Comparison of ENCODE assay signal across 8 cellular contexts in genomic region chr1:32073387-32074229, GRCh38. TPM values are rescaled to one million over a fixed set of nuclear protein-coding genes. Genes with fewer than 3 reads are reported as not detected.
A peak's percentile ranks its signal among the peaks of the same experiment; 100 is the strongest.
DNase-seq lines count a peak whose midpoint lies in the region; ATAC-seq and TF ChIP-seq lines count a peak whose summit lies in the region.

No MANE protein-coding gene starts in this region.

- CTCF ChIA-PET in SK-N-SH (lab: Yijun Ruan, JAX) = interaction anchor here (0.9 to 2.3 kb wide), 7 partner anchors 12 to 46 kb away, joined by 3 to 16 read pairs (median 3); partner anchors contain the start of gene KPNA6

- H3K9me3 ChIP-seq in SK-N-SH (no peaks in the 10 kb centered on the region), gastrocnemius medialis (no peaks in the 10 kb centered on the region)

- intact Hi-C loops in gastrocnemius medialis (cut with DNase I; ENCODE audit: low total_unique reads) = loop anchor here (1.0 to 5.0 kb wide), 5 partner anchors 34 to 167 kb away; partner anchors contain the start of genes CCDC28B and KHDRBS1

- peaks cover 32% of the 10 kb centered on the region for H3K79me2 ChIP-seq in SK-N-SH (ENCODE audit: insufficient read depth)

- in situ Hi-C loops in gastrocnemius medialis (cut with MboI; ENCODE audit: low sequenced_read_pairs in 4 of 4) = no loop called here

- H3K27me3 ChIP-seq in SK-N-SH (ENCODE audit: insufficient read depth) (no peaks in the 10 kb centered on the region), gastrocnemius medialis (no peaks in the 10 kb centered on the region)

- H3K36me3 Mint-ChIP-seq in activated T-cell treated with anti-CD3 and anti-CD28 coated beads, Interleukin-2, amount 50 U/mL, for 24 hours (ENCODE audit: low read depth) = peaks cover 40% of the 10 kb centered on the region
- peaks cover 5% of the 10 kb centered on the region for H3K36me3 Mint-ChIP-seq in glutamatergic neuron (ENCODE audit: unreplicated experiment)

- H2AFZ ChIP-seq in SK-N-SH (ENCODE audit: low read depth) = no peak overlapping the region

- 37% methylated on average over 22 of the region's 22 CpGs for WGBS in SK-N-SH (ENCODE audit: low lambda C conversion rate)

- TF ChIP-seq POLR2A in gastrocnemius medialis (IDR thresholded peaks at IDR 0.05) = no peak

- H3K9ac ChIP-seq in SK-N-SH = peak overlapping the region; percentile 83; the same call in 1 of the 2 replicates

- peak in 1 of 2 donors; percentile 47 for ATAC-seq in gastrocnemius medialis
- ATAC-seq in HG02759 (IDR thresholded peaks at IDR 0.05; ENCODE audit: unreplicated experiment) = no peak

- H3K4me3 ChIP-seq in SK-N-SH (ENCODE audit: low read depth in 2 of 2, low read length in 1 of 2) (peak overlapping the region; percentile 65 to 71), gastrocnemius medialis (peak overlapping the region; percentile 84 to 96 (median 90))

- H3K9me3 Mint-ChIP-seq in activated T-cell treated with anti-CD3 and anti-CD28 coated beads, Interleukin-2, amount 50 U/mL, for 24 hours = no peaks in the 10 kb centered on the region
- peaks cover 13% of the 10 kb centered on the region for H3K9me3 Mint-ChIP-seq in glutamatergic neuron (ENCODE audit: unreplicated experiment)

- peaks cover 22% of the 10 kb centered on the region for H3F3A ChIP-seq in SK-N-SH (replicated peaks; ENCODE audit: insufficient read depth)

- POLR2A ChIA-PET in SK-N-SH (lab: Yijun Ruan, JAX) = interaction anchor here (0.8 to 2.4 kb wide), 13 partner anchors 8 to 106 kb away, joined by 3 to 16 read pairs (median 4); partner anchors contain the start of genes KPNA6 and TXLNA

- H3K4me3 Mint-ChIP-seq in activated T-cell treated with anti-CD3 and anti-CD28 coated beads, Interleukin-2, amount 50 U/mL, for 24 hours = peak overlapping the region; percentile 93
- H3K4me3 Mint-ChIP-seq in glutamatergic neuron (ENCODE audit: unreplicated experiment) = peak overlapping the region; percentile 92

- peak overlapping the region; percentile 85 for H3K4me2 ChIP-seq in SK-N-SH

- TF ChIP-seq CTCF in SK-N-SH (IDR thresholded peaks at IDR 0.05) (peak; percentile 46), glutamatergic neuron (IDR thresholded peaks at IDR 0.05; ENCODE audit: partially characterized antibody, unreplicated experiment) (no peak), gastrocnemius medialis (IDR thresholded peaks at IDR 0.05 in 4 of 5, conservative IDR thresholded peaks at IDR 0.05 in 1 of 5) (peak in 2 of 5 experiments; percentile 30 to 49)

- DNase-seq in activated T-cell treated with anti-CD3 and anti-CD28 coated beads, Interleukin-2, amount 50 U/mL, for 24 hours = no peak
- DNase-seq in activated T-cell treated with anti-CD3 and anti-CD28 coated beads, Interleukin-2, amount 50 U/mL, for 48 hours = no peak
- DNase-seq in SK-N-SH = no peak
- DNase-seq in glutamatergic neuron = peak; percentile 98
- no peak for DNase-seq in gastrocnemius medialis
- no peak for DNase-seq in activated CD4-positive, CD25-positive, alpha-beta regulatory T cell (lab: John Stamatoyannopoulos, UW)
- DNase-seq in cortex of kidney (lab: John Stamatoyannopoulos, UW) = no peak

- peak overlapping the region; percentile 97 for H3K27ac Mint-ChIP-seq in activated T-cell treated with anti-CD3 and anti-CD28 coated beads, Interleukin-2, amount 50 U/mL, for 24 hours
- H3K27ac Mint-ChIP-seq in glutamatergic neuron (ENCODE audit: unreplicated experiment) = peak overlapping the region; percentile 100

- H3K27ac ChIP-seq in SK-N-SH (ENCODE audit: low read depth in 2 of 2, low read length in 1 of 2) (peak overlapping the region; percentile 84 to 93; a peak in 3 of 4 replicates), gastrocnemius medialis (peak overlapping the region; percentile 95 to 97 (median 97))

- no peaks in the 10 kb centered on the region for H3K27me3 Mint-ChIP-seq in activated T-cell treated with anti-CD3 and anti-CD28 coated beads, Interleukin-2, amount 50 U/mL, for 24 hours
- peaks cover 9% of the 10 kb centered on the region for H3K27me3 Mint-ChIP-seq in glutamatergic neuron (ENCODE audit: unreplicated experiment)

- H3K4me1 ChIP-seq in SK-N-SH (ENCODE audit: control insufficient read depth in 1 of 2, insufficient read depth in 2 of 2, low read depth in 1 of 2, low read length in 1 of 2) (peaks cover 13 to 20% of the 10 kb centered on the region in 2 experiments), gastrocnemius medialis (peaks cover 12 to 18% of the 10 kb centered on the region in 2 donors)

- no peaks in the 10 kb centered on the region for H3K9me2 ChIP-seq in SK-N-SH

- 0 out of 2 replicates have a peak, but pooled peaks cover 4% of the 10 kb centered on the region for H4K20me1 ChIP-seq in SK-N-SH (ENCODE audit: insufficient read depth)

- TF ChIP-seq RAD21 in SK-N-SH (IDR thresholded peaks at IDR 0.05; ENCODE audit: low read length) = no peak

- H3K4me1 Mint-ChIP-seq in activated T-cell treated with anti-CD3 and anti-CD28 coated beads, Interleukin-2, amount 50 U/mL, for 24 hours (ENCODE audit: low read depth) = peaks cover 34% of the 10 kb centered on the region
- peaks cover 23% of the 10 kb centered on the region for H3K4me1 Mint-ChIP-seq in glutamatergic neuron (ENCODE audit: low read depth, unreplicated experiment)

- TF ChIP-seq EP300 in SK-N-SH (IDR thresholded peaks at IDR 0.05; ENCODE audit: borderline replicate concordance in 1 of 2, low read depth in 1 of 2, low read length in 1 of 2) = no peak

- H3K36me3 ChIP-seq in SK-N-SH (replicated peaks in 1 of 2; ENCODE audit: control insufficient read depth in 1 of 2, insufficient read depth in 2 of 2, low read length in 1 of 2) (peaks cover 19 to 26% of the 10 kb centered on the region in 2 experiments), gastrocnemius medialis (peaks cover 0 to 25% of the 10 kb centered on the region in 2 donors)

TF ChIP-seq in SK-N-SH, 30 proteins besides CTCF, POLR2A, EP300 and RAD21 (continues in another document):
- no peak for TF ChIP-seq USF2 (IDR thresholded peaks at IDR 0.05; ENCODE audit: borderline replicate concordance, low read depth, low read length)
- no peak for TF ChIP-seq USF1 (IDR thresholded peaks at IDR 0.05; ENCODE audit: borderline replicate concordance, low read depth)
- TF ChIP-seq SIN3A (IDR thresholded peaks at IDR 0.05; ENCODE audit: borderline replicate concordance, low read depth, low read length) = no peak
- no peak for TF ChIP-seq TAF1 (IDR thresholded peaks at IDR 0.05; ENCODE audit: borderline replicate concordance, low read depth, low read length)
- TF ChIP-seq ELF1 (IDR thresholded peaks at IDR 0.05) = no peak
- TF ChIP-seq GATA2 (CRISPR knock-in tag; IDR thresholded peaks at IDR 0.05) = no peak
- no peak for TF ChIP-seq TCF12 (IDR thresholded peaks at IDR 0.05)
- no peak for TF ChIP-seq JUND (IDR thresholded peaks at IDR 0.05)
- TF ChIP-seq ZBTB33 (IDR thresholded peaks at IDR 0.05; ENCODE audit: borderline replicate concordance, low read depth) = no peak

RNA-seq across cellular contexts. Expression of gene TMEM39B, which starts 0.9 kb away (rescaled TPM):
- 24.4 and 25.1 TPM in 2 replicates for polyA plus RNA-seq in SK-N-SH (2012; rRNA removed)
- 9.8 and 15.3 TPM in 2 replicates for polyA plus RNA-seq in SK-N-SH (2012; cell fraction: cytosol; rRNA removed)
- polyA plus RNA-seq in SK-N-SH (2012; cell fraction: nucleus; rRNA removed) = 28.5 and 32.0 TPM in 2 replicates
- total RNA-seq in glutamatergic neuron (ENCODE audit: unreplicated experiment) (23.2 TPM), gastrocnemius medialis (10 to 100 TPM in 2 of 4 donors, 1 to 10 TPM in 2; 2.5 to 11.1 (median 6.7) TPM)

RNA-seq across cellular contexts. Expression of gene KPNA6, which starts 34.2 kb away (rescaled TPM):
- 13.1 and 18.4 TPM in 2 replicates for polyA plus RNA-seq in SK-N-SH (2012; rRNA removed)
- 15.6 and 16.1 TPM in 2 replicates for polyA plus RNA-seq in SK-N-SH (2012; cell fraction: cytosol; rRNA removed)
- 13.7 and 17.3 TPM in 2 replicates for polyA plus RNA-seq in SK-N-SH (2012; cell fraction: nucleus; rRNA removed)
- 79.0 TPM for total RNA-seq in glutamatergic neuron (ENCODE audit: unreplicated experiment)
- total RNA-seq in gastrocnemius medialis = 10 to 100 TPM; 67.3 to 80.7 (median 74.4) TPM

RNA-seq across cellular contexts. Expression of gene KHDRBS1, which starts 59.9 kb away (rescaled TPM):
- 37.7 and 52.8 TPM in 2 replicates for polyA plus RNA-seq in SK-N-SH (2012; rRNA removed)
- polyA plus RNA-seq in SK-N-SH (2012; cell fraction: cytosol; rRNA removed) = 64.8 and 67.8 TPM in 2 replicates
- 52.7 and 57.2 TPM in 2 replicates for polyA plus RNA-seq in SK-N-SH (2012; cell fraction: nucleus; rRNA removed)
- total RNA-seq in glutamatergic neuron (ENCODE audit: unreplicated experiment) (266 TPM), gastrocnemius medialis (10 to 100 TPM; 19.9 to 50.3 (median 34.6) TPM)
